Comparison of ENCODE assay signal across 1 cellular context in the genomic region with DNA sequence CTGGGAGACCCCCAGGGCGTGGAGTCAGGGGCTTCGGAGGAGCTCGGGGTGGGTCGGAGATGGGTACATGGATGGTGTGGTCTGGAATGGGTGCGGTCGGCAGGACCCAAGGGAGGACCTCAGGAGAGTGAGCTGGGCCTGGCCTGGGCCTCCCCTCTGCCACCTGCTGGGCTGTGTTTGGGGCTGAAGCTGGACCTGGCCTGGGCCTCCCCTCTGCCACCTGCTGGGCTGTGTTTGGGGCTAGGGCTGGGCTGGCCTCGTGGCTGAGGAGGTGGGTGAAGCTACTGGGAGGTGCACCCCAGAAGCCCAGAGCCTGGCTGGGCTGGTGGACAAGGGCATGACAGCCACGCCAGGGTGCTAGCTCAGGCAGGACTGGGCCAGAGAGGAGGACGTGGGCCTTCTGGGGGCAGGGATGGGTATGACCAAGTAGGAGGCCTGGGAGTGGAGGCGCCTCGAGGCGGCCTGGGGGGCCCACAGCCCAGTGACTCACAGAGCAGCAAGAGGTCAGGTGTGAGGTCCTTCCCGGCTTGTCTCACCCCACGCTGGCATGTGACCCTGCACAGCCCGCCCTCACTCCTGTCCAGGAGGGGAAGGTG.
TF ChIP-seq lines count a peak whose summit lies in the region.

No MANE protein-coding gene starts in this region.

TF ChIP-seq in K562, 482 proteins besides CTCF, POLR2A, EP300 and RAD21 (continues in another document):
- TF ChIP-seq NFIX (CRISPR knock-in tag; IDR thresholded peaks at IDR 0.05; ENCODE audit: low read depth) (no peak), BACH1 (tag; IDR thresholded peaks at IDR 0.05) (no peak), GATAD2B (IDR thresholded peaks at IDR 0.05; ENCODE audit: borderline replicate concordance) (no peak), POLR2H (tag; IDR thresholded peaks at IDR 0.05; ENCODE audit: low read depth) (no peak), RBBP5 (IDR thresholded peaks at IDR 0.05; ENCODE audit: borderline replicate concordance, insufficient read depth, low read length, poor library complexity, severe bottlenecking) (no peak), MBD2 (IDR thresholded peaks at IDR 0.05; ENCODE audit: borderline replicate concordance, low read depth) (no peak), LEF1 (IDR thresholded peaks at IDR 0.05) (no peak), HDAC3 (IDR thresholded peaks at IDR 0.05; ENCODE audit: borderline replicate concordance, partially characterized antibody) (no peak), CTBP1 (IDR thresholded peaks at IDR 0.05; ENCODE audit: borderline replicate concordance) (peak; percentile 72), ZFX (CRISPR knock-in tag; IDR thresholded peaks at IDR 0.05) (peak; percentile 55), MYBL2 (IDR thresholded peaks at IDR 0.05; ENCODE audit: low read depth) (no peak), MYBL2 (CRISPR knock-in tag; IDR thresholded peaks at IDR 0.05; ENCODE audit: borderline replicate concordance) (no peak), SMC3 (conservative IDR thresholded peaks at IDR 0.05; ENCODE audit: insufficient read depth, low read depth, low read length) (peak; percentile 23; the same call in 1 of the 2 replicates), KLF1 (tag; IDR thresholded peaks at IDR 0.05) (peak; percentile 76; the same call in 1 of the 2 replicates), BHLHE40 (IDR thresholded peaks at IDR 0.05; ENCODE audit: low read length) (0 out of 2 replicates have a peak, but pooled peaks have one; percentile 4), CREM (IDR thresholded peaks at IDR 0.05; ENCODE audit: low read depth) (0 out of 2 replicates have a peak, but pooled peaks have one; percentile 9), GTF2E2 (tag; IDR thresholded peaks at IDR 0.05) (no peak), KAT7 (CRISPR knock-in tag; IDR thresholded peaks at IDR 0.05; ENCODE audit: borderline replicate concordance) (0 out of 2 replicates have a peak, but pooled peaks have one; percentile 51), MEF2D (tag; conservative IDR thresholded peaks at IDR 0.05; ENCODE audit: low read depth) (no peak), PCBP1 (IDR thresholded peaks at IDR 0.05; ENCODE audit: low read depth, low read length, poor library complexity, severe bottlenecking) (peak; percentile 7), CC2D1A (IDR thresholded peaks at IDR 0.05) (0 out of 2 replicates have a peak, but pooled peaks have one; percentile 24), TAL1 (IDR thresholded peaks at IDR 0.05) (no peak), CCNT2 (IDR thresholded peaks at IDR 0.05; ENCODE audit: borderline replicate concordance, extremely low read depth, insufficient read length, low read depth, low read length) (no peak), KLF13 (tag; IDR thresholded peaks at IDR 0.05; ENCODE audit: borderline replicate concordance, low read depth) (0 out of 2 replicates have a peak, but pooled peaks have one; percentile 24), STAG1 (CRISPR knock-in tag; IDR thresholded peaks at IDR 0.05; ENCODE audit: borderline replicate concordance) (peak; percentile 58), PTBP1 (IDR thresholded peaks at IDR 0.05; ENCODE audit: low read depth, low read length) (no peak), MAFK (IDR thresholded peaks at IDR 0.05; ENCODE audit: low read length) (no peak), NFXL1 (CRISPR knock-in tag; IDR thresholded peaks at IDR 0.05) (no peak)
- TF ChIP-seq, protein P1, sequence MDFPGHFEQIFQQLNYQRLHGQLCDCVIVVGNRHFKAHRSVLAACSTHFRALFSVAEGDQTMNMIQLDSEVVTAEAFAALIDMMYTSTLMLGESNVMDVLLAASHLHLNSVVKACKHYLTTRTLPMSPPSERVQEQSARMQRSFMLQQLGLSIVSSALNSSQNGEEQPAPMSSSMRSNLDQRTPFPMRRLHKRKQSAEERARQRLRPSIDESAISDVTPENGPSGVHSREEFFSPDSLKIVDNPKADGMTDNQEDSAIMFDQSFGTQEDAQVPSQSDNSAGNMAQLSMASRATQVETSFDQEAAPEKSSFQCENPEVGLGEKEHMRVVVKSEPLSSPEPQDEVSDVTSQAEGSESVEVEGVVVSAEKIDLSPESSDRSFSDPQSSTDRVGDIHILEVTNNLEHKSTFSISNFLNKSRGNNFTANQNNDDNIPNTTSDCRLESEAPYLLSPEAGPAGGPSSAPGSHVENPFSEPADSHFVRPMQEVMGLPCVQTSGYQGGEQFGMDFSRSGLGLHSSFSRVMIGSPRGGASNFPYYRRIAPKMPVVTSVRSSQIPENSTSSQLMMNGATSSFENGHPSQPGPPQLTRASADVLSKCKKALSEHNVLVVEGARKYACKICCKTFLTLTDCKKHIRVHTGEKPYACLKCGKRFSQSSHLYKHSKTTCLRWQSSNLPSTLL (IDR thresholded peaks at IDR 0.05): peak; percentile 72; the same call in 1 of the 2 replicates
- TF ChIP-seq, protein P2, sequence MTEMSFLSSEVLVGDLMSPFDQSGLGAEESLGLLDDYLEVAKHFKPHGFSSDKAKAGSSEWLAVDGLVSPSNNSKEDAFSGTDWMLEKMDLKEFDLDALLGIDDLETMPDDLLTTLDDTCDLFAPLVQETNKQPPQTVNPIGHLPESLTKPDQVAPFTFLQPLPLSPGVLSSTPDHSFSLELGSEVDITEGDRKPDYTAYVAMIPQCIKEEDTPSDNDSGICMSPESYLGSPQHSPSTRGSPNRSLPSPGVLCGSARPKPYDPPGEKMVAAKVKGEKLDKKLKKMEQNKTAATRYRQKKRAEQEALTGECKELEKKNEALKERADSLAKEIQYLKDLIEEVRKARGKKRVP (CRISPR knock-in tag; IDR thresholded peaks at IDR 0.05): no peak
- TF ChIP-seq, protein P3, sequence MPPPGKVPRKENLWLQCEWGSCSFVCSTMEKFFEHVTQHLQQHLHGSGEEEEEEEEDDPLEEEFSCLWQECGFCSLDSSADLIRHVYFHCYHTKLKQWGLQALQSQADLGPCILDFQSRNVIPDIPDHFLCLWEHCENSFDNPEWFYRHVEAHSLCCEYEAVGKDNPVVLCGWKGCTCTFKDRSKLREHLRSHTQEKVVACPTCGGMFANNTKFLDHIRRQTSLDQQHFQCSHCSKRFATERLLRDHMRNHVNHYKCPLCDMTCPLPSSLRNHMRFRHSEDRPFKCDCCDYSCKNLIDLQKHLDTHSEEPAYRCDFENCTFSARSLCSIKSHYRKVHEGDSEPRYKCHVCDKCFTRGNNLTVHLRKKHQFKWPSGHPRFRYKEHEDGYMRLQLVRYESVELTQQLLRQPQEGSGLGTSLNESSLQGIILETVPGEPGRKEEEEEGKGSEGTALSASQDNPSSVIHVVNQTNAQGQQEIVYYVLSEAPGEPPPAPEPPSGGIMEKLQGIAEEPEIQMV (tag; conservative IDR thresholded peaks at IDR 0.05; ENCODE audit: low read depth): peak; percentile 82
- TF ChIP-seq, protein P4, sequence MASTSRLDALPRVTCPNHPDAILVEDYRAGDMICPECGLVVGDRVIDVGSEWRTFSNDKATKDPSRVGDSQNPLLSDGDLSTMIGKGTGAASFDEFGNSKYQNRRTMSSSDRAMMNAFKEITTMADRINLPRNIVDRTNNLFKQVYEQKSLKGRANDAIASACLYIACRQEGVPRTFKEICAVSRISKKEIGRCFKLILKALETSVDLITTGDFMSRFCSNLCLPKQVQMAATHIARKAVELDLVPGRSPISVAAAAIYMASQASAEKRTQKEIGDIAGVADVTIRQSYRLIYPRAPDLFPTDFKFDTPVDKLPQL (IDR thresholded peaks at IDR 0.05; ENCODE audit: extremely low read depth, insufficient read length): no peak
- TF ChIP-seq, protein P5, sequence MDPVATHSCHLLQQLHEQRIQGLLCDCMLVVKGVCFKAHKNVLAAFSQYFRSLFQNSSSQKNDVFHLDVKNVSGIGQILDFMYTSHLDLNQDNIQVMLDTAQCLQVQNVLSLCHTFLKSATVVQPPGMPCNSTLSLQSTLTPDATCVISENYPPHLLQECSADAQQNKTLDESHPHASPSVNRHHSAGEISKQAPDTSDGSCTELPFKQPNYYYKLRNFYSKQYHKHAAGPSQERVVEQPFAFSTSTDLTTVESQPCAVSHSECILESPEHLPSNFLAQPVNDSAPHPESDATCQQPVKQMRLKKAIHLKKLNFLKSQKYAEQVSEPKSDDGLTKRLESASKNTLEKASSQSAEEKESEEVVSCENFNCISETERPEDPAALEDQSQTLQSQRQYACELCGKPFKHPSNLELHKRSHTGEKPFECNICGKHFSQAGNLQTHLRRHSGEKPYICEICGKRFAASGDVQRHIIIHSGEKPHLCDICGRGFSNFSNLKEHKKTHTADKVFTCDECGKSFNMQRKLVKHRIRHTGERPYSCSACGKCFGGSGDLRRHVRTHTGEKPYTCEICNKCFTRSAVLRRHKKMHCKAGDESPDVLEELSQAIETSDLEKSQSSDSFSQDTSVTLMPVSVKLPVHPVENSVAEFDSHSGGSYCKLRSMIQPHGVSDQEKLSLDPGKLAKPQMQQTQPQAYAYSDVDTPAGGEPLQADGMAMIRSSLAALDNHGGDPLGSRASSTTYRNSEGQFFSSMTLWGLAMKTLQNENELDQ (CRISPR knock-in tag; IDR thresholded peaks at IDR 0.05; ENCODE audit: borderline replicate concordance): no peak
- TF ChIP-seq, protein P6, sequence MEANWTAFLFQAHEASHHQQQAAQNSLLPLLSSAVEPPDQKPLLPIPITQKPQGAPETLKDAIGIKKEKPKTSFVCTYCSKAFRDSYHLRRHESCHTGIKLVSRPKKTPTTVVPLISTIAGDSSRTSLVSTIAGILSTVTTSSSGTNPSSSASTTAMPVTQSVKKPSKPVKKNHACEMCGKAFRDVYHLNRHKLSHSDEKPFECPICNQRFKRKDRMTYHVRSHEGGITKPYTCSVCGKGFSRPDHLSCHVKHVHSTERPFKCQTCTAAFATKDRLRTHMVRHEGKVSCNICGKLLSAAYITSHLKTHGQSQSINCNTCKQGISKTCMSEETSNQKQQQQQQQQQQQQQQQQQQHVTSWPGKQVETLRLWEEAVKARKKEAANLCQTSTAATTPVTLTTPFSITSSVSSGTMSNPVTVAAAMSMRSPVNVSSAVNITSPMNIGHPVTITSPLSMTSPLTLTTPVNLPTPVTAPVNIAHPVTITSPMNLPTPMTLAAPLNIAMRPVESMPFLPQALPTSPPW (CRISPR knock-in tag; IDR thresholded peaks at IDR 0.05): peak; percentile 35
- TF ChIP-seq, protein P7, sequence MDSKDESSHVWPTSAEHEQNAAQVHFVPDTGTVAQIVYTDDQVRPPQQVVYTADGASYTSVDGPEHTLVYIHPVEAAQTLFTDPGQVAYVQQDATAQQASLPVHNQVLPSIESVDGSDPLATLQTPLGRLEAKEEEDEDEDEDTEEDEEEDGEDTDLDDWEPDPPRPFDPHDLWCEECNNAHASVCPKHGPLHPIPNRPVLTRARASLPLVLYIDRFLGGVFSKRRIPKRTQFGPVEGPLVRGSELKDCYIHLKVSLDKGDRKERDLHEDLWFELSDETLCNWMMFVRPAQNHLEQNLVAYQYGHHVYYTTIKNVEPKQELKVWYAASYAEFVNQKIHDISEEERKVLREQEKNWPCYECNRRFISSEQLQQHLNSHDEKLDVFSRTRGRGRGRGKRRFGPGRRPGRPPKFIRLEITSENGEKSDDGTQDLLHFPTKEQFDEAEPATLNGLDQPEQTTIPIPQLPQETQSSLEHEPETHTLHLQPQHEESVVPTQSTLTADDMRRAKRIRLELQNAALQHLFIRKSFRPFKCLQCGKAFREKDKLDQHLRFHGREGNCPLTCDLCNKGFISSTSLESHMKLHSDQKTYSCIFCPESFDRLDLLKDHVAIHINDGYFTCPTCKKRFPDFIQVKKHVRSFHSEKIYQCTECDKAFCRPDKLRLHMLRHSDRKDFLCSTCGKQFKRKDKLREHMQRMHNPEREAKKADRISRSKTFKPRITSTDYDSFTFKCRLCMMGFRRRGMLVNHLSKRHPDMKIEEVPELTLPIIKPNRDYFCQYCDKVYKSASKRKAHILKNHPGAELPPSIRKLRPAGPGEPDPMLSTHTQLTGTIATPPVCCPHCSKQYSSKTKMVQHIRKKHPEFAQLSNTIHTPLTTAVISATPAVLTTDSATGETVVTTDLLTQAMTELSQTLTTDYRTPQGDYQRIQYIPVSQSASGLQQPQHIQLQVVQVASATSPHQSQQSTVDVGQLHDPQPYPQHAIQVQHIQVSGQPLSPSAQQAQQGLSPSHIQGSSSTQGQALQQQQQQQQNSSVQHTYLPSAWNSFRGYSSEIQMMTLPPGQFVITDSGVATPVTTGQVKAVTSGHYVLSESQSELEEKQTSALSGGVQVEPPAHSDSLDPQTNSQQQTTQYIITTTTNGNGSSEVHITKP (IDR thresholded peaks at IDR 0.05; ENCODE audit: partially characterized antibody): no peak
- TF ChIP-seq, protein P8, sequence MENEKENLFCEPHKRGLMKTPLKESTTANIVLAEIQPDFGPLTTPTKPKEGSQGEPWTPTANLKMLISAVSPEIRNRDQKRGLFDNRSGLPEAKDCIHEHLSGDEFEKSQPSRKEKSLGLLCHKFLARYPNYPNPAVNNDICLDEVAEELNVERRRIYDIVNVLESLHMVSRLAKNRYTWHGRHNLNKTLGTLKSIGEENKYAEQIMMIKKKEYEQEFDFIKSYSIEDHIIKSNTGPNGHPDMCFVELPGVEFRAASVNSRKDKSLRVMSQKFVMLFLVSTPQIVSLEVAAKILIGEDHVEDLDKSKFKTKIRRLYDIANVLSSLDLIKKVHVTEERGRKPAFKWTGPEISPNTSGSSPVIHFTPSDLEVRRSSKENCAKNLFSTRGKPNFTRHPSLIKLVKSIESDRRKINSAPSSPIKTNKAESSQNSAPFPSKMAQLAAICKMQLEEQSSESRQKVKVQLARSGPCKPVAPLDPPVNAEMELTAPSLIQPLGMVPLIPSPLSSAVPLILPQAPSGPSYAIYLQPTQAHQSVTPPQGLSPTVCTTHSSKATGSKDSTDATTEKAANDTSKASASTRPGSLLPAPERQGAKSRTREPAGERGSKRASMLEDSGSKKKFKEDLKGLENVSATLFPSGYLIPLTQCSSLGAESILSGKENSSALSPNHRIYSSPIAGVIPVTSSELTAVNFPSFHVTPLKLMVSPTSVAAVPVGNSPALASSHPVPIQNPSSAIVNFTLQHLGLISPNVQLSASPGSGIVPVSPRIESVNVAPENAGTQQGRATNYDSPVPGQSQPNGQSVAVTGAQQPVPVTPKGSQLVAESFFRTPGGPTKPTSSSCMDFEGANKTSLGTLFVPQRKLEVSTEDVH (IDR thresholded peaks at IDR 0.05; ENCODE audit: low read depth, partially characterized antibody): no peak
- TF ChIP-seq, protein P9, sequence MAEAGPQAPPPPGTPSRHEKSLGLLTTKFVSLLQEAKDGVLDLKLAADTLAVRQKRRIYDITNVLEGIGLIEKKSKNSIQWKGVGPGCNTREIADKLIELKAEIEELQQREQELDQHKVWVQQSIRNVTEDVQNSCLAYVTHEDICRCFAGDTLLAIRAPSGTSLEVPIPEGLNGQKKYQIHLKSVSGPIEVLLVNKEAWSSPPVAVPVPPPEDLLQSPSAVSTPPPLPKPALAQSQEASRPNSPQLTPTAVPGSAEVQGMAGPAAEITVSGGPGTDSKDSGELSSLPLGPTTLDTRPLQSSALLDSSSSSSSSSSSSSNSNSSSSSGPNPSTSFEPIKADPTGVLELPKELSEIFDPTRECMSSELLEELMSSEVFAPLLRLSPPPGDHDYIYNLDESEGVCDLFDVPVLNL (CRISPR knock-in tag; IDR thresholded peaks at IDR 0.05; ENCODE audit: low read depth): no peak
- TF ChIP-seq, protein P10, sequence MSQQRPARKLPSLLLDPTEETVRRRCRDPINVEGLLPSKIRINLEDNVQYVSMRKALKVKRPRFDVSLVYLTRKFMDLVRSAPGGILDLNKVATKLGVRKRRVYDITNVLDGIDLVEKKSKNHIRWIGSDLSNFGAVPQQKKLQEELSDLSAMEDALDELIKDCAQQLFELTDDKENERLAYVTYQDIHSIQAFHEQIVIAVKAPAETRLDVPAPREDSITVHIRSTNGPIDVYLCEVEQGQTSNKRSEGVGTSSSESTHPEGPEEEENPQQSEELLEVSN (IDR thresholded peaks at IDR 0.05; ENCODE audit: borderline replicate concordance in 1 of 2, extremely low read depth in 1 of 2, insufficient read depth in 1 of 2, insufficient read length in 1 of 2, low read depth in 1 of 2, low read length in 1 of 2, poor library complexity in 1 of 2, severe bottlenecking in 1 of 2): peak in 1 of 2 experiments; percentile 4
